7 cellular contexts compared by ENCODE assay signal in the genomic region with DNA sequence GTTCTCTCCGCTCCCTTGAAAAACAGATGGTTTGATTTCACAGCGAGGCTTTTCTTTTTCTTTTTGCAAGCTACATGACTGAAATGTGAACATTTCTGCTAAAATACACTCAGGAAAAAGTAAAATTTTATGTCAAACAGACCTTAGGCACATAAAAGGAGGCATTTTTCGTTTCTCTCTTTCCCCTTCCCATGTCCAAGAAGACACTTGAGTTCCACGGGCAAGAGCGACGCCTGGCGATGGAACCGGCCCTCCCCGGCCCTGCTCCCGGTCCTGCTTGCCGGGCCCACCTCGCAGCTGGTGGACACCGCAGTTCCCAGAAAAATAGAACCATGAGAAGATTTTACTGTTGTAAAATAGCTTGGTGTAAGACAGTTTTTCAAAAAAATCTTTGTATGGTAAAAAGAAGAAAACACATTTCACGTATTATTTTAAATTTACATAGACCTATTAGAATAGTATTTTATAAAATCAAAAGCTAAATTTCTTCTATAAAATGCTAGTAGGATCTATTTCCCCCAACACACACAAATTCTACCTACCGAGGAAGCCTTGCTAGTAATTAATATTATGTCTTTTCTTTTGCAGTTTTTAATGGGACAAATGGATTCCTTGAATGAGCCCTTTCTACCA. TPM values are rescaled to one million over a fixed set of nuclear protein-coding genes. Genes with fewer than 3 reads are reported as not detected.
DNase-seq lines count a peak whose midpoint lies in the region; ATAC-seq and TF ChIP-seq lines count a peak whose summit lies in the region.

No MANE protein-coding gene starts in this region.

- no peaks in the 10 kb centered on the region for H3K36me3 ChIP-seq in naive thymus-derived CD4-positive, alpha-beta T cell (ENCODE audit: control insufficient read depth in 2 of 3, insufficient read depth in 3 of 3, low read length in 3 of 3)
- H3K36me3 ChIP-seq in suprapubic skin: no peaks in the 10 kb centered on the region

- no peak for TF ChIP-seq POLR2A in suprapubic skin (IDR thresholded peaks at IDR 0.05)

- H3K27me3 Mint-ChIP-seq in activated T-helper 2 cell treated with anti-CD3 and anti-CD28 coated beads, Interferon-gamma antibody, Interleukin-2, Interleukin-4, amounts not matched to agents 10 μg/mL and 5 μg/mL and 100 μg/mL, durations not matched to agents 14 hours and 24 hours and 36 hours (ENCODE audit: low read depth): peaks cover 34% of the 10 kb centered on the region
- H3K27me3 Mint-ChIP-seq in naive thymus-derived CD4-positive, alpha-beta T cell: peaks cover 24 to 53% (median 41%) of the 10 kb centered on the region in 5 donors

- CTCF ChIA-PET in naive thymus-derived CD4-positive, alpha-beta T cell (lab: Charles Lee): interaction anchor here (0.6 to 2.2 kb wide), 13 partner anchors 10 to 275 kb away, joined by 3 to 7 read pairs (median 4); no protein-coding TSS in a partner anchor

- H3K9me3 ChIP-seq in naive thymus-derived CD4-positive, alpha-beta T cell (ENCODE audit: control insufficient read depth in 2 of 3, low read length in 3 of 3): no peaks in the 10 kb centered on the region
- no peaks in the 10 kb centered on the region for H3K9me3 ChIP-seq in suprapubic skin

- DNase-seq in NCI-H524 (lab: John Stamatoyannopoulos, UW): peak; percentile 49 to 69
- peak; percentile 28 for DNase-seq in activated T-helper 2 cell treated with anti-CD3 and anti-CD28 coated beads, Interferon-gamma antibody, Interleukin-2, Interleukin-4, amounts not matched to agents 10 μg/mL and 5 μg/mL and 100 μg/mL, durations not matched to agents 14 hours and 24 hours and 36 hours (ENCODE audit: low spot score)
- peak; percentile 82 for DNase-seq in fibroblast of pulmonary artery (ENCODE audit: low read depth)
- DNase-seq in naive thymus-derived CD4-positive, alpha-beta T cell: peak; percentile 20 to 57 (median 45)
- peak in 1 of 2 donors; percentile 82 for DNase-seq in suprapubic skin (ENCODE audit: low spot score in 2 of 2)

- peaks cover 10 to 12% of the 10 kb centered on the region in 2 donors for H3K4me1 ChIP-seq in naive thymus-derived CD4-positive, alpha-beta T cell (ENCODE audit: control insufficient read depth in 2 of 2, insufficient read depth in 2 of 2, low read length in 2 of 2)
- H3K4me1 ChIP-seq in suprapubic skin: peaks cover 32% of the 10 kb centered on the region

- H3K27ac Mint-ChIP-seq in activated T-helper 2 cell treated with anti-CD3 and anti-CD28 coated beads, Interferon-gamma antibody, Interleukin-2, Interleukin-4, amounts not matched to agents 10 μg/mL and 5 μg/mL and 100 μg/mL, durations not matched to agents 14 hours and 24 hours and 36 hours: no peak overlapping the region
- no peak overlapping the region for H3K27ac Mint-ChIP-seq in naive thymus-derived CD4-positive, alpha-beta T cell

- no peak overlapping the region for H3K27ac ChIP-seq in naive thymus-derived CD4-positive, alpha-beta T cell (ENCODE audit: low read depth, low read length)
- H3K27ac ChIP-seq in suprapubic skin: peak overlapping the region; percentile 81

- 9% methylated on average over 15 of the region's 15 CpGs for WGBS in suprapubic skin

- peaks cover 2 to 8% of the 10 kb centered on the region in 2 donors for H3K27me3 ChIP-seq in naive thymus-derived CD4-positive, alpha-beta T cell (ENCODE audit: control insufficient read depth in 2 of 2, insufficient read depth in 2 of 2, low read length in 2 of 2)
- peaks cover 38% of the 10 kb centered on the region for H3K27me3 ChIP-seq in suprapubic skin

- TF ChIP-seq CTCF in GM12874 (IDR thresholded peaks at IDR 0.05; ENCODE audit: insufficient read depth, low read depth, low read length) (peak; percentile 63), fibroblast of pulmonary artery (IDR thresholded peaks at IDR 0.05; ENCODE audit: low read length, missing control alignments) (peak; percentile 78), suprapubic skin (IDR thresholded peaks at IDR 0.05) (peak in 1 of 2 donors; percentile 67)

- peak; percentile 60 for ATAC-seq in naive thymus-derived CD4-positive, alpha-beta T cell
- ATAC-seq in GM19328 (IDR thresholded peaks at IDR 0.05; ENCODE audit: unreplicated experiment): no peak

- POLR2A ChIA-PET in naive thymus-derived CD4-positive, alpha-beta T cell (lab: Charles Lee): interaction anchor here (1.0 to 1.1 kb wide), 2 partner anchors 10 to 13 kb away, joined by 3 read pairs; no protein-coding TSS in a partner anchor

- no peak for TF ChIP-seq EP300 in suprapubic skin (IDR thresholded peaks at IDR 0.05)

- peaks cover 8% of the 10 kb centered on the region for H3K4me1 Mint-ChIP-seq in activated T-helper 2 cell treated with anti-CD3 and anti-CD28 coated beads, Interferon-gamma antibody, Interleukin-2, Interleukin-4, amounts not matched to agents 10 μg/mL and 5 μg/mL and 100 μg/mL, durations not matched to agents 14 hours and 24 hours and 36 hours (ENCODE audit: low read depth)
- peaks cover 0 to 16% (median 8%) of the 10 kb centered on the region in 7 donors for H3K4me1 Mint-ChIP-seq in naive thymus-derived CD4-positive, alpha-beta T cell

- H3K9me3 Mint-ChIP-seq in activated T-helper 2 cell treated with anti-CD3 and anti-CD28 coated beads, Interferon-gamma antibody, Interleukin-2, Interleukin-4, amounts not matched to agents 10 μg/mL and 5 μg/mL and 100 μg/mL, durations not matched to agents 14 hours and 24 hours and 36 hours: no peaks in the 10 kb centered on the region
- no peaks in the 10 kb centered on the region for H3K9me3 Mint-ChIP-seq in naive thymus-derived CD4-positive, alpha-beta T cell

- intact Hi-C loops in activated T-helper 2 cell treated with anti-CD3 and anti-CD28 coated beads, Interferon-gamma antibody, Interleukin-2, Interleukin-4, amounts not matched to agents 10 μg/mL and 5 μg/mL and 100 μg/mL, durations not matched to agents 14 hours and 24 hours and 36 hours (cut with micrococcal nuclease): loop anchor here (5.0 kb wide), 1 partner anchor 43 kb away; no protein-coding TSS in a partner anchor
- intact Hi-C loops in naive thymus-derived CD4-positive, alpha-beta T cell (cut with micrococcal nuclease): loop anchor here (1.0 to 5.0 kb wide), 3 partner anchors 44 to 347 kb away; no protein-coding TSS in a partner anchor

- peak overlapping the region; percentile 71 for H3K4me3 Mint-ChIP-seq in activated T-helper 2 cell treated with anti-CD3 and anti-CD28 coated beads, Interferon-gamma antibody, Interleukin-2, Interleukin-4, amounts not matched to agents 10 μg/mL and 5 μg/mL and 100 μg/mL, durations not matched to agents 14 hours and 24 hours and 36 hours (ENCODE audit: low read depth)
- H3K4me3 Mint-ChIP-seq in naive thymus-derived CD4-positive, alpha-beta T cell: peak overlapping the region; percentile 76 to 90 (median 84)

- H3K36me3 Mint-ChIP-seq in activated T-helper 2 cell treated with anti-CD3 and anti-CD28 coated beads, Interferon-gamma antibody, Interleukin-2, Interleukin-4, amounts not matched to agents 10 μg/mL and 5 μg/mL and 100 μg/mL, durations not matched to agents 14 hours and 24 hours and 36 hours (ENCODE audit: low read depth): peaks cover 16% of the 10 kb centered on the region
- H3K36me3 Mint-ChIP-seq in naive thymus-derived CD4-positive, alpha-beta T cell: no peaks in the 10 kb centered on the region

- H3K4me3 ChIP-seq in fibroblast of pulmonary artery (replicated peaks; ENCODE audit: low read depth, low read length) (peak overlapping the region; percentile 56), suprapubic skin (peak overlapping the region; percentile 61)
- H3K4me3 ChIP-seq in naive thymus-derived CD4-positive, alpha-beta T cell (ENCODE audit: low read length): peak overlapping the region; percentile 55

RNA-seq across cellular contexts. Expression of a gene that starts 2.3 kb away (rescaled TPM):
- 16.3 and 17.6 TPM in 2 replicates for total RNA-seq in activated T-helper 2 cell treated with anti-CD3 and anti-CD28 coated beads, Interferon-gamma antibody, Interleukin-2, Interleukin-4, amounts not matched to agents 10 μg/mL and 5 μg/mL and 100 μg/mL, durations not matched to agents 14 hours and 24 hours and 36 hours
- total RNA-seq in naive thymus-derived CD4-positive, alpha-beta T cell: under 1 TPM in 1 of 5 experiments, not detected in 4; 0.49 TPM
- polyA plus RNA-seq in naive thymus-derived CD4-positive, alpha-beta T cell: under 1 TPM in 1 of 2 donors, not detected in 1; 0.18 TPM
- total RNA-seq in suprapubic skin: 10 to 100 TPM in 1 of 4 donors, 1 to 10 TPM in 3; 4.0 to 11.0 (median 7.1) TPM

RNA-seq across cellular contexts. Expression of a gene that starts 25.5 kb away (rescaled TPM):
- 168 and 177 TPM in 2 replicates for total RNA-seq in activated T-helper 2 cell treated with anti-CD3 and anti-CD28 coated beads, Interferon-gamma antibody, Interleukin-2, Interleukin-4, amounts not matched to agents 10 μg/mL and 5 μg/mL and 100 μg/mL, durations not matched to agents 14 hours and 24 hours and 36 hours
- 10 to 100 TPM; 61.1 to 92.7 (median 86.1) TPM for total RNA-seq in naive thymus-derived CD4-positive, alpha-beta T cell
- 100 to 1,000 TPM; 153 to 199 TPM for polyA plus RNA-seq in naive thymus-derived CD4-positive, alpha-beta T cell
- 10 to 100 TPM; 72.4 to 90.8 (median 73.0) TPM for total RNA-seq in suprapubic skin

RNA-seq across cellular contexts. Expression of a gene that starts 26.4 kb away (rescaled TPM):
- 34.7 and 37.1 TPM in 2 replicates for total RNA-seq in activated T-helper 2 cell treated with anti-CD3 and anti-CD28 coated beads, Interferon-gamma antibody, Interleukin-2, Interleukin-4, amounts not matched to agents 10 μg/mL and 5 μg/mL and 100 μg/mL, durations not matched to agents 14 hours and 24 hours and 36 hours
- total RNA-seq in naive thymus-derived CD4-positive, alpha-beta T cell: 10 to 100 TPM; 16.5 to 94.1 (median 52.2) TPM
- polyA plus RNA-seq in naive thymus-derived CD4-positive, alpha-beta T cell: 10 to 100 TPM; 33.5 to 60.9 TPM
- 100 to 1,000 TPM; 104 to 119 (median 118) TPM for total RNA-seq in suprapubic skin
